8 cellular contexts compared by ENCODE assay signal in genomic region chr2:85577386-85578242, GRCh38.
DNase-seq lines count a peak whose midpoint lies in the region; ATAC-seq and TF ChIP-seq lines count a peak whose summit lies in the region.

Gene VAMP8 (plus strand): TSS chr2:85577586. CDS start chr2:85577647, 61 bp downstream.

- peak; percentile 62 for ATAC-seq in memory B cell (ENCODE audit: low read depth)

- H3K4me1 Mint-ChIP-seq in memory B cell: peaks cover 19% of the 10 kb centered on the region

- DNase-seq in GM19238 (ENCODE audit: insufficient read length, low spot score) (peak; percentile 61), HUDEP-2 (lab: John Stamatoyannopoulos, UW; ENCODE audit: unreplicated experiment in 76 of 76) (peak in 43 of 76 experiments; percentile 3 to 46 (median 28)), UCSD-AML1 (lab: John Stamatoyannopoulos, UW; ENCODE audit: unreplicated experiment) (peak; percentile 71), cerebellar cortex (ENCODE audit: low spot score) (peak; percentile 34), memory B cell (ENCODE audit: low spot score in 2 of 2) (peak; percentile 31 to 46), amygdala (lab: John Stamatoyannopoulos, UW) (no peak)
- DNase-seq in stimulated activated CD8-positive, alpha-beta memory T cell treated with anti-CD3 and anti-CD28 coated beads, Interleukin-7, amount 100 ng/mL, for 1 hour (ENCODE audit: low read depth in 2 of 2): peak; percentile 16 to 41

- peak within 1 kb of the TSS; percentile 93 for H3K27ac Mint-ChIP-seq in memory B cell

- no peaks in the 10 kb centered on the region for H3K27me3 Mint-ChIP-seq in memory B cell

- TF ChIP-seq CTCF in 22Rv1 (IDR thresholded peaks at IDR 0.05): no peak

- peak within 1 kb of the TSS; percentile 96 for H3K4me3 Mint-ChIP-seq in memory B cell

- H3K9me3 Mint-ChIP-seq in memory B cell: no peaks in the 10 kb centered on the region

- peak within 1 kb of the TSS; percentile 69 for H3K27ac ChIP-seq in 22Rv1

- H3K36me3 Mint-ChIP-seq in memory B cell: peaks cover 15% of the 10 kb centered on the region

Comparison
In these comparisons a context has a peak if more than half of its experiments do, and no peak if none do; other contexts are left out.
1. DNase-seq: peak in GM19238 (single experiment), HUDEP-2 (43 of 76), UCSD-AML1 (single experiment), cerebellar cortex (single experiment), memory B cell (2 of 2) and stimulated activated CD8-positive, alpha-beta memory T cell treated with anti-CD3 and anti-CD28 coated beads, Interleukin-7, amount 100 ng/mL, for 1 hour (2 of 2); none in amygdala (0 of 56).